In genomic region chr15:97786741-97787140, GRCh38 we compare ENCODE assay signal across 23 cellular contexts.
DNase-seq lines count a peak whose midpoint lies in the region; ATAC-seq and TF ChIP-seq lines count a peak whose summit lies in the region.
"Had no signal": no experiment of that assay in that cellular context is flagged by ENCODE, and none has a peak within 500 bp of the region (broad histone marks: within the 10 kb centered on the region; RNA-seq: fewer than 3 reads in every experiment).

No MANE protein-coding gene starts in this region.

- no peak for TF ChIP-seq EP300 in gastroesophageal sphincter (IDR thresholded peaks at IDR 0.05)

- no peak overlapping the region for H3K9ac ChIP-seq in rectal smooth muscle tissue (ENCODE audit: low read length)
- H3K9ac ChIP-seq: BLaER1 treated with 17β-estradiol and CSF1 and Interleukin-3, amounts not matched to agents 10 nM and 100 nM; GM23248 had no signal

- H3K9me3 ChIP-seq in gastroesophageal sphincter: no peaks in the 10 kb centered on the region
- H3K9me3 ChIP-seq: A549; BE2C; BLaER1 treated with 17β-estradiol and CSF1 and Interleukin-3, amounts not matched to agents 10 nM and 100 nM had no signal

- intact Hi-C loops in left cardiac atrium (cut with DNase I) (no loop called here), left ventricle myocardium superior (cut with micrococcal nuclease) (no loop called here)

- H3K4me1 ChIP-seq in gastroesophageal sphincter: peaks cover 0 to 44% (median 5%) of the 10 kb centered on the region in 3 donors
- H3K4me1 ChIP-seq in rectal smooth muscle tissue (ENCODE audit: control insufficient read depth, insufficient read depth, low read length): peaks cover 17% of the 10 kb centered on the region
- H3K4me1 ChIP-seq: A549, BE2C had no signal

- no peak for ATAC-seq in gastroesophageal sphincter
- no peak for ATAC-seq in left cardiac atrium
- ATAC-seq in left ventricle myocardium superior: no peak
- ATAC-seq in left lobe of liver: no peak
- ATAC-seq: A549, GM12878 had no signal

- H3K27me3 ChIP-seq in gastroesophageal sphincter (no peaks in the 10 kb centered on the region), rectal smooth muscle tissue (ENCODE audit: control insufficient read depth, insufficient read depth, low read length) (no peaks in the 10 kb centered on the region)
- H3K27me3 ChIP-seq: BE2C; BLaER1 treated with 17β-estradiol and CSF1 and Interleukin-3, amounts not matched to agents 10 nM and 100 nM had no signal

- peak; percentile 2 for DNase-seq in NOMO-1 treated with dmso at 0.1 percent for 144 hours (lab: John Stamatoyannopoulos, UW; ENCODE audit: unreplicated experiment)
- no peak for DNase-seq in activated T-cell treated with anti-CD3 and anti-CD28 coated beads, Interleukin-2, amount 50 U/mL, for 1 hour
- DNase-seq in left cardiac atrium: no peak
- no peak for DNase-seq in left ventricle myocardium superior
- DNase-seq in left lobe of liver (ENCODE audit: low spot score): no peak
- DNase-seq: 8988T; ACHN; AML-193; BE2C; CD4-positive, alpha-beta T cell; CD8-positive, alpha-beta memory T cell; DMS 273 treated with DMSO at 0.1 percent for 48 hours; DMS79; EL; GDM1; GM23248; H7; HCEC 1CT had no signal

- H3K36me3 ChIP-seq in gastroesophageal sphincter (no peaks in the 10 kb centered on the region), rectal smooth muscle tissue (ENCODE audit: control insufficient read depth, insufficient read depth, low read length) (no peaks in the 10 kb centered on the region)
- H3K36me3 ChIP-seq: BE2C; BLaER1 treated with 17β-estradiol and CSF1 and Interleukin-3, amounts not matched to agents 10 nM and 100 nM had no signal

- WGBS in gastroesophageal sphincter (ENCODE audit: low coverage in 1 of 2), 2 donors: 55 to 86% methylated on average over 1 of the region's 1 CpG

- H3K27ac ChIP-seq in gastroesophageal sphincter (peak overlapping the region in 3 of 4 donors; percentile 36 to 84 (median 54)), rectal smooth muscle tissue (ENCODE audit: low read depth, low read length) (peak overlapping the region; percentile 65)
- H3K27ac ChIP-seq: A549; BLaER1 treated with 17β-estradiol and CSF1 and Interleukin-3, amounts not matched to agents 10 nM and 100 nM; GM23248 had no signal

- TF ChIP-seq POLR2A in gastroesophageal sphincter (IDR thresholded peaks at IDR 0.05): no peak

- H3K4me3 ChIP-seq in gastroesophageal sphincter: no peak overlapping the region
- no peak overlapping the region for H3K4me3 ChIP-seq in rectal smooth muscle tissue (ENCODE audit: low read length)
- H3K4me3 ChIP-seq: A549; BLaER1 treated with 17β-estradiol and CSF1 and Interleukin-3, amounts not matched to agents 10 nM and 100 nM; GM12878; GM23248 had no signal

- no peak for TF ChIP-seq CTCF in gastroesophageal sphincter (IDR thresholded peaks at IDR 0.05)
